8 cellular contexts compared by ENCODE assay signal in the genomic region with DNA sequence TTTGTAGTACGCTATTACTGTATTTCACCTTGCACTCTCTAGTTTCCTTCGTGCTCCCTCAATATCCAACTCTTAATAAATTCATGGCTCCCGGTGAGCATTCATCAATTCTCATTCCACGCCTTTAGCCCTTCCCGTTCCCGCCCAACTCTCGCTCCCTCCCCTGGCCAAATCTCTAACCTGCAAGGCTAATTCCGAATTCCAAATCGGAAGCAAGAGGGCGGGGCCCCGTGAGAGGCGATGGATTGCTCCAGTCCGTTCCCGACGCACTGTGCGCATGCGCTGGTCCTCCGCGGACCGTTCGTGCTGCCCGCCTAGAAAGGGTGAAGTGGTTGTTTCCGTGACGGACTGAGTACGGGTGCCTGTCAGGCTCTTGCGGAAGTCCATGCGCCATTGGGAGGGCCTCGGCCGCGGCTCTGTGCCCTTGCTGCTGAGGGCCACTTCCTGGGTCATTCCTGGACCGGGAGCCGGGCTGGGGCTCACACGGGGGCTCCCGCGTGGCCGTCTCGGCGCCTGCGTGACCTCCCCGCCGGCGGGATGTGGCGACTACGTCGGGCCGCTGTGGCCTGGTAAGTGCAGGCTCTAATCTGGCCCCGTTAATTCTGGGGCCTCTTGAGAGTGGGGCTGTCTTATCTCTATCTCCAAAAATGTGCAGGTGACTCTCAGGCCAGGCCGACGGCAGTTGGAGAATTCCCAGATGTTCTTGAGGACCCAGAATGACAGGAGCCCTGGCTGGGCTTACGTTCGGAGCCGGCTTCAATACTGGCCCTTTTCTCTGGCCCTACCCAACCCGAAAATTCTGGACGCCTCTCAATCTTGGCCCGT. TPM values are rescaled to one million over a fixed set of nuclear protein-coding genes. Genes with fewer than 3 reads are reported as not detected.
DNase-seq lines count a peak whose midpoint lies in the region; ATAC-seq and TF ChIP-seq lines count a peak whose summit lies in the region.

A gene with protein sequence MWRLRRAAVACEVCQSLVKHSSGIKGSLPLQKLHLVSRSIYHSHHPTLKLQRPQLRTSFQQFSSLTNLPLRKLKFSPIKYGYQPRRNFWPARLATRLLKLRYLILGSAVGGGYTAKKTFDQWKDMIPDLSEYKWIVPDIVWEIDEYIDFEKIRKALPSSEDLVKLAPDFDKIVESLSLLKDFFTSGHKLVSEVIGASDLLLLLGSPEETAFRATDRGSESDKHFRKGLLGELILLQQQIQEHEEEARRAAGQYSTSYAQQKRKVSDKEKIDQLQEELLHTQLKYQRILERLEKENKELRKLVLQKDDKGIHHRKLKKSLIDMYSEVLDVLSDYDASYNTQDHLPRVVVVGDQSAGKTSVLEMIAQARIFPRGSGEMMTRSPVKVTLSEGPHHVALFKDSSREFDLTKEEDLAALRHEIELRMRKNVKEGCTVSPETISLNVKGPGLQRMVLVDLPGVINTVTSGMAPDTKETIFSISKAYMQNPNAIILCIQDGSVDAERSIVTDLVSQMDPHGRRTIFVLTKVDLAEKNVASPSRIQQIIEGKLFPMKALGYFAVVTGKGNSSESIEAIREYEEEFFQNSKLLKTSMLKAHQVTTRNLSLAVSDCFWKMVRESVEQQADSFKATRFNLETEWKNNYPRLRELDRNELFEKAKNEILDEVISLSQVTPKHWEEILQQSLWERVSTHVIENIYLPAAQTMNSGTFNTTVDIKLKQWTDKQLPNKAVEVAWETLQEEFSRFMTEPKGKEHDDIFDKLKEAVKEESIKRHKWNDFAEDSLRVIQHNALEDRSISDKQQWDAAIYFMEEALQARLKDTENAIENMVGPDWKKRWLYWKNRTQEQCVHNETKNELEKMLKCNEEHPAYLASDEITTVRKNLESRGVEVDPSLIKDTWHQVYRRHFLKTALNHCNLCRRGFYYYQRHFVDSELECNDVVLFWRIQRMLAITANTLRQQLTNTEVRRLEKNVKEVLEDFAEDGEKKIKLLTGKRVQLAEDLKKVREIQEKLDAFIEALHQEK (plus strand): TSS at position 368 of the 825 bp plus-strand sequence. CDS start 170 bp downstream, at position 538.

- no peaks in the 10 kb centered on the region for H3K27me3 Mint-ChIP-seq in CD4-positive, CD25-positive, alpha-beta regulatory T cell
- no peaks in the 10 kb centered on the region for H3K27me3 Mint-ChIP-seq in activated CD4-positive, alpha-beta memory T cell treated with anti-CD3 and anti-CD28 coated beads for 36 hours

- TF ChIP-seq CTCF in dorsolateral prefrontal cortex (IDR thresholded peaks at IDR 0.05 in 54 of 56, conservative IDR thresholded peaks at IDR 0.05 in 2 of 56; ENCODE audit: low read depth in 1 of 56, partially characterized antibody in 56 of 56) (peak in 52 of 56 donors; percentile 18 to 72 (median 42)), right lobe of liver (IDR thresholded peaks at IDR 0.05) (peak; percentile 19 to 47 (median 38))

- intact Hi-C loops in activated CD4-positive, alpha-beta memory T cell treated with anti-CD3 and anti-CD28 coated beads for 36 hours (cut with micrococcal nuclease), result loop anchor here (1.0 to 5.0 kb wide), 5 partner anchors 14 to 714 kb away; no protein-coding TSS in a partner anchor
- intact Hi-C loops in dorsolateral prefrontal cortex (cut with DNase I), result loop anchor here (5.0 kb wide), 2 partner anchors 676 to 781 kb away; a partner anchor contains a TSS
- intact Hi-C loops in right lobe of liver (cut with DNase I), result no loop called here

- H3K9me3 Mint-ChIP-seq in CD4-positive, CD25-positive, alpha-beta regulatory T cell, result peaks cover 0 to 3% (median 0%) of the 10 kb centered on the region in 7 donors
- no peaks in the 10 kb centered on the region for H3K9me3 Mint-ChIP-seq in activated CD4-positive, alpha-beta memory T cell treated with anti-CD3 and anti-CD28 coated beads for 36 hours

- 1% methylated on average over 20 of the region's 55 CpGs for WGBS in right lobe of liver (ENCODE audit: insufficient coverage, low coverage, low lambda C conversion rate, missing lambda C conversion rate)

- H3K4me3 ChIP-seq in CD4-positive, CD25-positive, alpha-beta regulatory T cell (ENCODE audit: low read depth, low read length), result peak within 1 kb of the TSS; percentile 100
- H3K4me3 ChIP-seq in dorsolateral prefrontal cortex, result peak within 1 kb of the TSS; percentile 60 to 100 (median 93)
- peak within 1 kb of the TSS; percentile 78 to 98 (median 81) for H3K4me3 ChIP-seq in right lobe of liver

- CTCF ChIA-PET in activated CD4-positive, alpha-beta memory T cell treated with anti-CD3 and anti-CD28 coated beads for 36 hours (lab: Charles Lee), result interaction anchor here (0.8 kb wide), 1 partner anchor 10 kb away, joined by 4 read pairs; no protein-coding TSS in a partner anchor

- peak within 1 kb of the TSS; percentile 82 for H3K27ac ChIP-seq in CD4-positive, CD25-positive, alpha-beta regulatory T cell (ENCODE audit: insufficient read depth, low read length, poor library complexity, severe bottlenecking)
- H3K27ac ChIP-seq in dorsolateral prefrontal cortex (peak within 1 kb of the TSS; percentile 38 to 96 (median 81)), right lobe of liver (peak within 1 kb of the TSS; percentile 89 to 91 (median 89))

- peak; percentile 84 to 96 (median 84) for DNase-seq in CD4-positive, CD25-positive, alpha-beta regulatory T cell
- DNase-seq in HK-2 (ENCODE audit: unreplicated experiment), result peak; percentile 99
- peak; percentile 97 for DNase-seq in NCI-H82 treated with DMSO at 0.1 percent for 48 hours (lab: John Stamatoyannopoulos, UW; ENCODE audit: unreplicated experiment)
- peak; percentile 96 for DNase-seq in activated CD4-positive, alpha-beta memory T cell treated with anti-CD3 and anti-CD28 coated beads for 36 hours
- DNase-seq in dorsolateral prefrontal cortex, result peak; percentile 91 to 98 (median 96)
- peak; percentile 97 to 98 (median 98) for DNase-seq in right lobe of liver
- DNase-seq in stimulated activated CD4-positive, alpha-beta T cell treated with anti-CD3 and anti-CD28 coated beads, Interleukin-4, amount 100 ng/mL, for 4 hours, result peak; percentile 88 to 89

- H3K9me3 ChIP-seq in CD4-positive, CD25-positive, alpha-beta regulatory T cell (ENCODE audit: control insufficient read depth in 2 of 2, low read length in 2 of 2), result no peaks in the 10 kb centered on the region
- H3K9me3 ChIP-seq in right lobe of liver, result no peaks in the 10 kb centered on the region

- H3K36me3 Mint-ChIP-seq in CD4-positive, CD25-positive, alpha-beta regulatory T cell, result peaks cover 18% of the 10 kb centered on the region
- peaks cover 14% of the 10 kb centered on the region for H3K36me3 Mint-ChIP-seq in activated CD4-positive, alpha-beta memory T cell treated with anti-CD3 and anti-CD28 coated beads for 36 hours

- ATAC-seq in CD4-positive, CD25-positive, alpha-beta regulatory T cell (ENCODE audit: low read depth in 2 of 2), result peak; percentile 91 to 92
- ATAC-seq in GM19452 (IDR thresholded peaks at IDR 0.05; ENCODE audit: unreplicated experiment) (peak; percentile 95), right lobe of liver (peak; percentile 95 to 98 (median 96))

- no peaks in the 10 kb centered on the region for H3K27me3 ChIP-seq in CD4-positive, CD25-positive, alpha-beta regulatory T cell (ENCODE audit: control insufficient read depth, insufficient read depth, low read length)
- H3K27me3 ChIP-seq in dorsolateral prefrontal cortex (no peaks in the 10 kb centered on the region), right lobe of liver (no peaks in the 10 kb centered on the region)

- peak within 1 kb of the TSS; percentile 95 to 99 (median 97) for H3K4me3 Mint-ChIP-seq in CD4-positive, CD25-positive, alpha-beta regulatory T cell
- peak within 1 kb of the TSS; percentile 93 for H3K4me3 Mint-ChIP-seq in activated CD4-positive, alpha-beta memory T cell treated with anti-CD3 and anti-CD28 coated beads for 36 hours

- peak; percentile 82 for TF ChIP-seq POLR2A in right lobe of liver (IDR thresholded peaks at IDR 0.05)

- peaks cover 28 to 67% (median 50%) of the 10 kb centered on the region in 4 donors for H3K4me1 Mint-ChIP-seq in CD4-positive, CD25-positive, alpha-beta regulatory T cell
- peaks cover 36% of the 10 kb centered on the region for H3K4me1 Mint-ChIP-seq in activated CD4-positive, alpha-beta memory T cell treated with anti-CD3 and anti-CD28 coated beads for 36 hours (ENCODE audit: low read depth)

- peaks cover 19% of the 10 kb centered on the region for H3K4me1 ChIP-seq in CD4-positive, CD25-positive, alpha-beta regulatory T cell (ENCODE audit: control insufficient read depth, insufficient read depth, low read length, poor library complexity, severe bottlenecking)
- H3K4me1 ChIP-seq in right lobe of liver, result peaks cover 0 to 9% (median 4%) of the 10 kb centered on the region in 4 donors

- H3K27ac Mint-ChIP-seq in CD4-positive, CD25-positive, alpha-beta regulatory T cell, result peak within 1 kb of the TSS; percentile 96 to 99 (median 98)
- peak within 1 kb of the TSS; percentile 97 for H3K27ac Mint-ChIP-seq in activated CD4-positive, alpha-beta memory T cell treated with anti-CD3 and anti-CD28 coated beads for 36 hours

- POLR2A ChIA-PET in activated CD4-positive, alpha-beta memory T cell treated with anti-CD3 and anti-CD28 coated beads for 36 hours (lab: Charles Lee), result interaction anchor here (1.0 kb wide), 1 partner anchor 10 kb away, joined by 3 read pairs; no protein-coding TSS in a partner anchor

- peaks cover 15% of the 10 kb centered on the region for H3K36me3 ChIP-seq in CD4-positive, CD25-positive, alpha-beta regulatory T cell (ENCODE audit: control insufficient read depth, insufficient read depth, low read length)
- no peaks in the 10 kb centered on the region for H3K36me3 ChIP-seq in right lobe of liver

RNA-seq across cellular contexts. Expression of the gene that starts here (rescaled TPM):
- 57.4 TPM for total RNA-seq in CD4-positive, CD25-positive, alpha-beta regulatory T cell
- polyA plus RNA-seq in CD4-positive, CD25-positive, alpha-beta regulatory T cell, result 10 to 100 TPM; 20.3 to 23.8 (median 21.9) TPM
- total RNA-seq in activated CD4-positive, alpha-beta memory T cell treated with anti-CD3 and anti-CD28 coated beads for 36 hours, result 10 to 100 TPM; 92.6 to 92.7 TPM
- total RNA-seq in dorsolateral prefrontal cortex (100 to 1,000 TPM in 105 of 120 experiments, 10 to 100 TPM in 15; 66.6 to 180 (median 124) TPM), right lobe of liver (10 to 100 TPM; 29.2 to 45.5 (median 31.6) TPM)

Comparison
In these comparisons a context has a peak if more than half of its experiments do, and no peak if none do; other contexts are left out.
1. Peak in every context shown above with its lines: DNase-seq, ATAC-seq, H3K4me3 ChIP-seq and H3K27ac ChIP-seq.
2. intact Hi-C loops: an anchor here in activated CD4-positive, alpha-beta memory T cell treated with anti-CD3 and anti-CD28 coated beads for 36 hours (1.0 to 5.0 kb wide) and dorsolateral prefrontal cortex (5.0 kb wide); none called in right lobe of liver.